10 cellular contexts compared by ENCODE assay signal in genomic region chr10:99535764-99536399, GRCh38. TPM values are rescaled to one million over a fixed set of nuclear protein-coding genes. Genes with fewer than 3 reads are reported as not detected.
DNase-seq lines count a peak whose midpoint lies in the region; ATAC-seq lines count a peak whose summit lies in the region.
"Had no signal": no experiment of that assay in that cellular context is flagged by ENCODE, and none has a peak within 500 bp of the region (broad histone marks: within the 10 kb centered on the region; RNA-seq: fewer than 3 reads in every experiment).

No MANE protein-coding gene starts in this region.

- H3K4me1 ChIP-seq in mesodermal cell (ENCODE audit: control insufficient read depth, insufficient read depth, low read length, poor library complexity, severe bottlenecking), result peaks cover 25% of the 10 kb centered on the region

- peak overlapping the region; percentile 11 for H3K4me3 ChIP-seq in mesodermal cell (ENCODE audit: extremely low read depth, insufficient read depth, low read length, poor library complexity, severe bottlenecking)

- no peak overlapping the region for H3K27ac Mint-ChIP-seq in activated CD4-positive, alpha-beta memory T cell treated with anti-CD3 and anti-CD28 coated beads, Interleukin-2, amount 10 ng/mL, durations not matched to agents 7 days and 5 days
- H3K27ac Mint-ChIP-seq in stimulated activated naive B cell treated with anti-CD40 and anti-IgM and Interleukin-4, amounts not matched to agents 10 μg/mL and 1 μg/mL and 100 μg/mL, for 72 hours, result peak overlapping the region; percentile 42

- H3K27me3 Mint-ChIP-seq in activated T-cell treated with anti-CD3 and anti-CD28 coated beads, Interleukin-2, amount 50 U/mL, for 4 hours (ENCODE audit: low read depth), result peaks cover 81% of the 10 kb centered on the region
- H3K27me3 Mint-ChIP-seq in activated CD4-positive, alpha-beta memory T cell treated with anti-CD3 and anti-CD28 coated beads, Interleukin-2, amount 10 ng/mL, durations not matched to agents 7 days and 5 days, result peaks cover 85% of the 10 kb centered on the region
- H3K27me3 Mint-ChIP-seq in stimulated activated naive B cell treated with anti-CD40 and anti-IgM and Interleukin-4, amounts not matched to agents 10 μg/mL and 1 μg/mL and 100 μg/mL, for 72 hours, result peaks cover 87 to 95% of the 10 kb centered on the region in 2 donors

- POLR2A ChIA-PET in activated CD4-positive, alpha-beta memory T cell treated with anti-CD3 and anti-CD28 coated beads, Interleukin-2, amount 10 ng/mL, durations not matched to agents 7 days and 5 days (lab: Charles Lee), result no interaction called here

- no peaks in the 10 kb centered on the region for H3K36me3 Mint-ChIP-seq in activated T-cell treated with anti-CD3 and anti-CD28 coated beads, Interleukin-2, amount 50 U/mL, for 4 hours (ENCODE audit: insufficient read depth)
- peaks cover 3% of the 10 kb centered on the region for H3K36me3 Mint-ChIP-seq in activated CD4-positive, alpha-beta memory T cell treated with anti-CD3 and anti-CD28 coated beads, Interleukin-2, amount 10 ng/mL, durations not matched to agents 7 days and 5 days (ENCODE audit: low read depth)
- peaks cover 3 to 4% of the 10 kb centered on the region in 2 donors for H3K36me3 Mint-ChIP-seq in stimulated activated naive B cell treated with anti-CD40 and anti-IgM and Interleukin-4, amounts not matched to agents 10 μg/mL and 1 μg/mL and 100 μg/mL, for 72 hours

- H3K4me3 Mint-ChIP-seq in activated T-cell treated with anti-CD3 and anti-CD28 coated beads, Interleukin-2, amount 50 U/mL, for 4 hours, result peak overlapping the region; percentile 37
- peak overlapping the region; percentile 4 for H3K4me3 Mint-ChIP-seq in activated CD4-positive, alpha-beta memory T cell treated with anti-CD3 and anti-CD28 coated beads, Interleukin-2, amount 10 ng/mL, durations not matched to agents 7 days and 5 days
- H3K4me3 Mint-ChIP-seq in stimulated activated naive B cell treated with anti-CD40 and anti-IgM and Interleukin-4, amounts not matched to agents 10 μg/mL and 1 μg/mL and 100 μg/mL, for 72 hours, result peak overlapping the region; percentile 69 to 83

- 1 to 2% methylated on average over 32 to 37 of the region's 44 CpGs for WGBS in mesodermal cell (ENCODE audit: insufficient coverage in 2 of 2), 2 experiments

- H3K9me3 ChIP-seq in mesodermal cell (ENCODE audit: control insufficient read depth, low read length), result no peaks in the 10 kb centered on the region

- CTCF ChIA-PET in activated CD4-positive, alpha-beta memory T cell treated with anti-CD3 and anti-CD28 coated beads, Interleukin-2, amount 10 ng/mL, durations not matched to agents 7 days and 5 days (lab: Charles Lee), result interaction anchor here (1.4 kb wide), 1 partner anchor 100 kb away, joined by 3 read pairs; no protein-coding TSS in a partner anchor

- H3K36me3 ChIP-seq in mesodermal cell (ENCODE audit: control insufficient read depth, insufficient read depth, low read length), result no peaks in the 10 kb centered on the region

- H3K27ac ChIP-seq in mesodermal cell (ENCODE audit: low read depth, low read length, severe bottlenecking), result no peak overlapping the region

- no peak for ATAC-seq in activated T-cell treated with anti-CD3 and anti-CD28 coated beads, Interleukin-2, amount 50 U/mL, for 4 hours
- ATAC-seq in stimulated activated naive B cell treated with anti-CD40 and anti-IgM and Interleukin-4, amounts not matched to agents 10 μg/mL and 1 μg/mL and 100 μg/mL, for 72 hours (replicated peaks), result no peak
- ATAC-seq in GM19395 (IDR thresholded peaks at IDR 0.05; ENCODE audit: unreplicated experiment), result no peak
- ATAC-seq: sciatic nerve had no signal

- H3K9me3 Mint-ChIP-seq in activated T-cell treated with anti-CD3 and anti-CD28 coated beads, Interleukin-2, amount 50 U/mL, for 4 hours, result no peaks in the 10 kb centered on the region
- H3K9me3 Mint-ChIP-seq in activated CD4-positive, alpha-beta memory T cell treated with anti-CD3 and anti-CD28 coated beads, Interleukin-2, amount 10 ng/mL, durations not matched to agents 7 days and 5 days, result no peaks in the 10 kb centered on the region
- H3K9me3 Mint-ChIP-seq in stimulated activated naive B cell treated with anti-CD40 and anti-IgM and Interleukin-4, amounts not matched to agents 10 μg/mL and 1 μg/mL and 100 μg/mL, for 72 hours, result no peaks in the 10 kb centered on the region

- DNase-seq in activated T-cell treated with anti-CD3 and anti-CD28 coated beads, Interleukin-2, amount 50 U/mL, for 4 hours, result no peak
- DNase-seq in activated T-cell treated with anti-CD3 and anti-CD28 coated beads for 4 hours (no peak), HuH-7.5 (ENCODE audit: low spot score) (no peak)
- DNase-seq in activated CD4-positive, alpha-beta memory T cell treated with anti-CD3 and anti-CD28 coated beads, Interleukin-2, amount 10 ng/mL, durations not matched to agents 7 days and 5 days, result no peak
- no peak for DNase-seq in stimulated activated naive B cell treated with anti-CD40 and anti-IgM and Interleukin-4, amounts not matched to agents 10 μg/mL and 1 μg/mL and 100 μg/mL, for 72 hours
- DNase-seq in activated effector memory CD4-positive, alpha-beta T cell treated with Interleukin-2 at 50 U/mL for 16 hours, result no peak
- DNase-seq: NCI-H1417 treated with DMSO at 0.1 percent for 48 hours had no signal

- H3K4me1 Mint-ChIP-seq in activated T-cell treated with anti-CD3 and anti-CD28 coated beads, Interleukin-2, amount 50 U/mL, for 4 hours (ENCODE audit: low read depth), result peaks cover 36% of the 10 kb centered on the region
- H3K4me1 Mint-ChIP-seq in activated CD4-positive, alpha-beta memory T cell treated with anti-CD3 and anti-CD28 coated beads, Interleukin-2, amount 10 ng/mL, durations not matched to agents 7 days and 5 days, result peaks cover 36% of the 10 kb centered on the region
- peaks cover 45 to 87% of the 10 kb centered on the region in 2 donors for H3K4me1 Mint-ChIP-seq in stimulated activated naive B cell treated with anti-CD40 and anti-IgM and Interleukin-4, amounts not matched to agents 10 μg/mL and 1 μg/mL and 100 μg/mL, for 72 hours

RNA-seq across cellular contexts. Expression of gene NKX2-3, which starts 3.1 kb away (rescaled TPM):
- not detected for total RNA-seq in activated T-cell treated with anti-CD3 and anti-CD28 coated beads, Interleukin-2, amount 50 U/mL, for 4 hours
- total RNA-seq in activated CD4-positive, alpha-beta memory T cell treated with anti-CD3 and anti-CD28 coated beads, Interleukin-2, amount 10 ng/mL, durations not matched to agents 7 days and 5 days, result not detected
- polyA plus RNA-seq in mesodermal cell (2013, experiment 1 of 2), result 0.41 TPM
- polyA plus RNA-seq in mesodermal cell (2013, experiment 2 of 2), result 0.61 TPM
- total RNA-seq: sciatic nerve had no signal

Comparison
In these comparisons a context has a peak if more than half of its experiments do, and no peak if none do; other contexts are left out.
1. H3K4me3 Mint-ChIP-seq: peak in every context shown above with its lines; median percentile 76 in stimulated activated naive B cell treated with anti-CD40 and anti-IgM and Interleukin-4, amounts not matched to agents 10 μg/mL and 1 μg/mL and 100 μg/mL, for 72 hours; 37 in activated T-cell treated with anti-CD3 and anti-CD28 coated beads, Interleukin-2, amount 50 U/mL, for 4 hours; 4 in activated CD4-positive, alpha-beta memory T cell treated with anti-CD3 and anti-CD28 coated beads, Interleukin-2, amount 10 ng/mL, durations not matched to agents 7 days and 5 days.